In the genomic region with DNA sequence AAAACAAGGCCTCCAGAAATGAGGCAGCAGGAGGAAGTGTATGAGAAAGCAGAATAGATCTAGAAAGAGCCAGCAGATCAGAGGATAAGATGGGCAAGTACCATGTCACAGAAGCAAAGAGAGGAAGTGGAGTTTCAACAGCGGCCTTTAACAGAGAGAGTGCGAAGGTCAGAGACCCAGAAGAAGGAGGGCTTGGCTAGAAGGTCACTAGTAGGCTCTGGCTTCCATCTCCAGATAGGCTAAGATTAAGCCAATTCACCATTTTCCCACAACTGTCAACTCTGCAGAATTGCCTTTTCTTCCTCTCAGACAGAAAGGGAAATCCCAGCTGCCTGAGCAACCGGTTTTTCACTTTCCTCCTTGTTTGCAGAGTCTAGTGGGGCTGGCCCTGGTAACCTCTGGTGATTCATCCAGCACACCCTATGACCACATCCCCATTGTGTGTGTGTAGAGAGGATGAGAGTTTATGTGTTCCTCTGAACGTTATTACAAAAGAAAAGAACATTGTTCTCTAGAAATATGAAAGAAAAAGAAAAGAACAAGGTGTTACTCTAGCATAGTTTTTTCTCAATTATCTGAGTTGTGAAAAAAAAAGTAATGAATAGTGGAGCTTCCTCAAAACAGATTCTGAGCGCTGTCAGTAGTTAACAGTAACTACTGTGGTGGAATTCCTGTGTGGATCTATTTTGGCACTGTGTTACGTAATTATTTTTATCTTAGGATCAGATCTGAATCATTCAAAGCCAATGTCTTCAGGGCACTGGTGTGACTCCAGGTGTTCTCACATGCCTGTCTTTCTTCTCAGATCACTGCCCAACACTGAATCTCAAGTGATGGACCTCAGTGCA, we compare ENCODE assay signal across 8 cellular contexts.
A peak's percentile ranks its signal among the peaks of the same experiment; 100 is the strongest.
DNase-seq lines count a peak whose midpoint lies in the region; ATAC-seq and TF ChIP-seq lines count a peak whose summit lies in the region.

No MANE protein-coding gene starts in this region.

- peak; percentile 99 for ATAC-seq in GM21529 (IDR thresholded peaks at IDR 0.05; ENCODE audit: unreplicated experiment)
- peak; percentile 90 for ATAC-seq in IMR-90 (ENCODE audit: low read depth)

- peak overlapping the region; percentile 43 for H3K18ac ChIP-seq in IMR-90 (ENCODE audit: low read depth, low read length)

- H2BK5ac ChIP-seq in IMR-90 (ENCODE audit: low read depth, low read length, poor library complexity, severe bottlenecking) = peak overlapping the region; percentile 61

- H3K27me3 ChIP-seq in IMR-90 (ENCODE audit: control insufficient read depth, insufficient read depth, low read length) (no peaks in the 10 kb centered on the region), dorsolateral prefrontal cortex (no peaks in the 10 kb centered on the region), muscle layer of colon (ENCODE audit: control insufficient read depth in 1 of 2, insufficient read depth in 2 of 2, low read length in 2 of 2) (no peaks in the 10 kb centered on the region)

- BruUV-seq in IMR-90 (replicated peaks; lab: Mats Ljungman, UMichigan) = no TSS peak

- peak overlapping the region; percentile 19; the same call in 1 of the 2 replicates for H4K5ac ChIP-seq in IMR-90 (ENCODE audit: low read depth, low read length)

- no peaks in the 10 kb centered on the region for H3K79me1 ChIP-seq in IMR-90 (ENCODE audit: low read depth in 1 of 2, low read length in 2 of 2)

- TF ChIP-seq RAD21 in IMR-90 (IDR thresholded peaks at IDR 0.05; ENCODE audit: low read length) = peak; percentile 12; the same call in 1 of the 2 replicates

- peak; percentile 88 for DNase-seq in Caki2 (ENCODE audit: low read depth)
- peak; percentile 95 for DNase-seq in IMR-90
- peak; percentile 53 for DNase-seq in activated CD4-positive, CD25-positive, alpha-beta regulatory T cell treated with anti-CD3 and anti-CD28 coated beads, Interleukin-2, amount 50 U/mL, for 72 hours
- DNase-seq in dorsolateral prefrontal cortex = peak in 5 of 10 donors; percentile 34 to 69 (median 51)
- DNase-seq in stimulated activated CD8-positive, alpha-beta memory T cell treated with anti-CD3 and anti-CD28 coated beads, Interleukin-7, amount 100 ng/mL, for 4 hours (ENCODE audit: low read depth in 2 of 2) = peak; percentile 33 to 34
- no peak for DNase-seq in NCI-H510A (lab: John Stamatoyannopoulos, UW)

- POLR2A ChIA-PET in IMR-90 (lab: Charles Lee; ENCODE audit: unreplicated experiment) = no interaction called here

- peaks cover 13% of the 10 kb centered on the region; the same call in 1 of the 2 replicates for H3K9me1 ChIP-seq in IMR-90 (ENCODE audit: insufficient read depth, low read length)

- H3K4me3 ChIP-seq in IMR-90 (ENCODE audit: insufficient read depth, low read depth, low read length) (no peak overlapping the region), dorsolateral prefrontal cortex (no peak overlapping the region), muscle layer of colon (ENCODE audit: low read depth in 1 of 2, low read length in 2 of 2) (no peak overlapping the region)

- no peaks in the 10 kb centered on the region for H3K36me3 ChIP-seq in IMR-90 (ENCODE audit: control insufficient read depth, insufficient read depth, low read length)
- H3K36me3 ChIP-seq in muscle layer of colon (ENCODE audit: insufficient read depth, low read length) = no peaks in the 10 kb centered on the region

- H2AFZ ChIP-seq in IMR-90 (replicated peaks; ENCODE audit: low read length, poor library complexity) = peak overlapping the region; percentile 58

- 82% methylated on average over 2 of the region's 6 CpGs; no CpG with 5 or more reads in 1 of the 2 experiments for WGBS in IMR-90 (ENCODE audit: extremely low coverage in 2 of 2, insufficient read length in 1 of 2), 2 experiments

- H3K9ac ChIP-seq in IMR-90 (ENCODE audit: low read depth, low read length) (0 out of 2 replicates have a peak overlapping the region, but pooled peaks have one; percentile 12), muscle layer of colon (ENCODE audit: low read length) (no peak overlapping the region)

- peak overlapping the region; percentile 90 for H2BK20ac ChIP-seq in IMR-90 (ENCODE audit: low read depth, low read length)

- H4K20me1 ChIP-seq in IMR-90 (ENCODE audit: insufficient read depth, low read length) = no peaks in the 10 kb centered on the region

- peak overlapping the region; percentile 60 for H4K91ac ChIP-seq in IMR-90 (ENCODE audit: insufficient read depth, low read depth, low read length)

- H2AK5ac ChIP-seq in IMR-90 (ENCODE audit: low read depth, low read length) = peak overlapping the region; percentile 89

- H3K9me3 ChIP-seq in IMR-90 (ENCODE audit: control insufficient read depth, insufficient read depth, low read length) = no peaks in the 10 kb centered on the region
- no peaks in the 10 kb centered on the region for H3K9me3 ChIP-seq in muscle layer of colon (ENCODE audit: low read length)

- H3K4me2 ChIP-seq in IMR-90 (ENCODE audit: low read depth, low read length) = peak overlapping the region; percentile 23

- peak overlapping the region; percentile 86 for H3K14ac ChIP-seq in IMR-90 (replicated peaks; ENCODE audit: low read depth, low read length)

- H4K8ac ChIP-seq in IMR-90 (ENCODE audit: low read depth in 2 of 2, low read length in 2 of 2) = peak overlapping the region; percentile 11 to 61; a peak in 2 of 4 replicates

- peak overlapping the region; percentile 19; the same call in 1 of the 2 replicates for H3K56ac ChIP-seq in IMR-90 (ENCODE audit: extremely low read depth, insufficient read depth, low read length)

- CTCF ChIA-PET in IMR-90 (lab: Yijun Ruan, JAX) = interaction anchor here (0.6 to 1.0 kb wide), 2 partner anchors 21 to 51 kb away, joined by 3 read pairs; no protein-coding TSS in a partner anchor

- H3K4ac ChIP-seq in IMR-90 (ENCODE audit: low read depth, low read length) = peak overlapping the region; percentile 75

- intact Hi-C loops in IMR-90 (cut with micrococcal nuclease) = no loop called here
- intact Hi-C loops in dorsolateral prefrontal cortex (cut with DNase I) = loop anchor here (2.0 to 5.0 kb wide), 2 partner anchors 60 to 220 kb away; a partner anchor contains a TSS

- H2AK9ac ChIP-seq in IMR-90 (replicated peaks; ENCODE audit: low read depth, low read length, poor library complexity) = no peak overlapping the region

- H3K27ac ChIP-seq in IMR-90 (ENCODE audit: insufficient read depth, low read length) (peak overlapping the region; percentile 39), dorsolateral prefrontal cortex (peak overlapping the region in 45 of 59 donors; percentile 3 to 89 (median 56)), muscle layer of colon (ENCODE audit: low read depth, low read length) (peak overlapping the region; percentile 57)

- peak overlapping the region; percentile 83 for H2BK120ac ChIP-seq in IMR-90 (ENCODE audit: low read depth, low read length)

- peak overlapping the region; percentile 48; the same call in 1 of the 2 replicates for H3K23ac ChIP-seq in IMR-90 (ENCODE audit: low read depth, low read length)

- no peak for TF ChIP-seq POLR2A in IMR-90 (IDR thresholded peaks at IDR 0.05; ENCODE audit: low read depth, low read length)

- TF ChIP-seq CTCF in IMR-90 (conservative IDR thresholded peaks at IDR 0.05; ENCODE audit: low read depth, low read length) (no peak), dorsolateral prefrontal cortex (IDR thresholded peaks at IDR 0.05 in 54 of 56, conservative IDR thresholded peaks at IDR 0.05 in 2 of 56; ENCODE audit: low read depth in 1 of 56, partially characterized antibody in 56 of 56) (no peak)

- in situ Hi-C loops in Caki2 (cut with HindIII; ENCODE audit: low pct_unique_long_range_greater_than_20kb, low sequenced_read_pairs) = no loop called here
- in situ Hi-C loops in IMR-90 (cut with MboI; ENCODE audit: low sequenced_read_pairs) = loop anchor here (10.0 kb wide), 1 partner anchor 62 kb away; no protein-coding TSS in a partner anchor

- dilution Hi-C loops in IMR-90 (cut with HindIII; ENCODE audit: low sequenced_read_pairs, unreplicated experiment) = no loop called here

- H3K4me1 ChIP-seq in IMR-90 (ENCODE audit: control insufficient read depth, insufficient read depth, low read length) (peaks cover 12% of the 10 kb centered on the region), muscle layer of colon (ENCODE audit: insufficient read depth, low read length) (peaks cover 12% of the 10 kb centered on the region)

- H2BK15ac ChIP-seq in IMR-90 (ENCODE audit: low read depth, low read length) = peak overlapping the region; percentile 75; the same call in 2 of the 3 replicates

TF ChIP-seq in IMR-90, 13 proteins besides CTCF, POLR2A, EP300 and RAD21 (continues in another document):
- TF ChIP-seq FOS (IDR thresholded peaks at IDR 0.05; ENCODE audit: low read depth, low read length) (peak; percentile 92), CHD1 (IDR thresholded peaks at IDR 0.05; ENCODE audit: low read depth, low read length) (no peak), SMC3 (IDR thresholded peaks at IDR 0.05; ENCODE audit: low read depth, low read length) (no peak), MAFK (IDR thresholded peaks at IDR 0.05; ENCODE audit: low read depth, low read length) (peak; percentile 80), MXI1 (IDR thresholded peaks at IDR 0.05; ENCODE audit: borderline replicate concordance, low read depth, low read length) (no peak), RFX5 (IDR thresholded peaks at IDR 0.05; ENCODE audit: low read depth, low read length) (no peak), BHLHE40 (IDR thresholded peaks at IDR 0.05; ENCODE audit: low read depth, low read length) (peak; percentile 66), NFE2L2 (IDR thresholded peaks at IDR 0.05; ENCODE audit: low read depth, low read length) (no peak), MAZ (IDR thresholded peaks at IDR 0.05; ENCODE audit: borderline replicate concordance, low read depth, low read length) (peak; percentile 32; the same call in 1 of the 2 replicates)
- TF ChIP-seq, protein P1, sequence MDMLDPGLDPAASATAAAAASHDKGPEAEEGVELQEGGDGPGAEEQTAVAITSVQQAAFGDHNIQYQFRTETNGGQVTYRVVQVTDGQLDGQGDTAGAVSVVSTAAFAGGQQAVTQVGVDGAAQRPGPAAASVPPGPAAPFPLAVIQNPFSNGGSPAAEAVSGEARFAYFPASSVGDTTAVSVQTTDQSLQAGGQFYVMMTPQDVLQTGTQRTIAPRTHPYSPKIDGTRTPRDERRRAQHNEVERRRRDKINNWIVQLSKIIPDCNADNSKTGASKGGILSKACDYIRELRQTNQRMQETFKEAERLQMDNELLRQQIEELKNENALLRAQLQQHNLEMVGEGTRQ (IDR thresholded peaks at IDR 0.05; ENCODE audit: low read depth, low read length) = no peak
- TF ChIP-seq, protein P2, sequence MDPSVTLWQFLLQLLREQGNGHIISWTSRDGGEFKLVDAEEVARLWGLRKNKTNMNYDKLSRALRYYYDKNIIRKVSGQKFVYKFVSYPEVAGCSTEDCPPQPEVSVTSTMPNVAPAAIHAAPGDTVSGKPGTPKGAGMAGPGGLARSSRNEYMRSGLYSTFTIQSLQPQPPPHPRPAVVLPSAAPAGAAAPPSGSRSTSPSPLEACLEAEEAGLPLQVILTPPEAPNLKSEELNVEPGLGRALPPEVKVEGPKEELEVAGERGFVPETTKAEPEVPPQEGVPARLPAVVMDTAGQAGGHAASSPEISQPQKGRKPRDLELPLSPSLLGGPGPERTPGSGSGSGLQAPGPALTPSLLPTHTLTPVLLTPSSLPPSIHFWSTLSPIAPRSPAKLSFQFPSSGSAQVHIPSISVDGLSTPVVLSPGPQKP (IDR thresholded peaks at IDR 0.05; ENCODE audit: borderline replicate concordance, low read depth, low read length) = no peak
